In genomic region chr5:154647760-154648143, GRCh38 we compare ENCODE assay signal across 8 cellular contexts.
DNase-seq lines count a peak whose midpoint lies in the region; ATAC-seq lines count a peak whose summit lies in the region.

No MANE protein-coding gene starts in this region.

- no peak for DNase-seq in activated CD4-positive, alpha-beta T cell treated with anti-CD3 and anti-CD28 coated beads for 36 hours
- no peak for DNase-seq in activated CD4-positive, alpha-beta T cell treated with anti-CD3 and anti-CD28 coated beads, Interleukin-2, amount 50 U/mL, for 4 hours
- DNase-seq in activated naive CD8-positive, alpha-beta T cell treated with anti-CD3 and anti-CD28 coated beads, Interleukin-2, amount 50 U/mL, for 24 hours, result no peak
- DNase-seq in left kidney (ENCODE audit: low read depth, low spot score), result peak; percentile 14
- DNase-seq in stimulated activated naive B cell treated with anti-CD40 and anti-IgM and Interleukin-4, amounts not matched to agents 10 μg/mL and 1 μg/mL and 100 μg/mL, for 72 hours, result no peak
- no peak for DNase-seq in 8988T
- no peak for DNase-seq in activated CD8-positive, alpha-beta memory T cell treated with anti-CD3 and anti-CD28 coated beads for 24 hours
- no peak for DNase-seq in dermis blood vessel endothelial cell

- H3K27ac Mint-ChIP-seq in activated CD4-positive, alpha-beta T cell treated with anti-CD3 and anti-CD28 coated beads for 36 hours, result no peak overlapping the region
- no peak overlapping the region for H3K27ac Mint-ChIP-seq in activated naive CD8-positive, alpha-beta T cell treated with anti-CD3 and anti-CD28 coated beads, Interleukin-2, amount 50 U/mL, for 24 hours
- H3K27ac Mint-ChIP-seq in stimulated activated naive B cell treated with anti-CD40 and anti-IgM and Interleukin-4, amounts not matched to agents 10 μg/mL and 1 μg/mL and 100 μg/mL, for 72 hours, result no peak overlapping the region

- peak overlapping the region; percentile 57 for H3K4me3 Mint-ChIP-seq in activated CD4-positive, alpha-beta T cell treated with anti-CD3 and anti-CD28 coated beads for 36 hours
- peak overlapping the region; percentile 73 for H3K4me3 Mint-ChIP-seq in activated naive CD8-positive, alpha-beta T cell treated with anti-CD3 and anti-CD28 coated beads, Interleukin-2, amount 50 U/mL, for 24 hours
- peak overlapping the region; percentile 78 to 84 for H3K4me3 Mint-ChIP-seq in stimulated activated naive B cell treated with anti-CD40 and anti-IgM and Interleukin-4, amounts not matched to agents 10 μg/mL and 1 μg/mL and 100 μg/mL, for 72 hours

- peaks cover 15% of the 10 kb centered on the region for H3K4me1 Mint-ChIP-seq in activated CD4-positive, alpha-beta T cell treated with anti-CD3 and anti-CD28 coated beads for 36 hours
- H3K4me1 Mint-ChIP-seq in activated naive CD8-positive, alpha-beta T cell treated with anti-CD3 and anti-CD28 coated beads, Interleukin-2, amount 50 U/mL, for 24 hours, result peaks cover 17% of the 10 kb centered on the region
- H3K4me1 Mint-ChIP-seq in stimulated activated naive B cell treated with anti-CD40 and anti-IgM and Interleukin-4, amounts not matched to agents 10 μg/mL and 1 μg/mL and 100 μg/mL, for 72 hours, result peaks cover 13 to 18% of the 10 kb centered on the region in 2 donors

- peaks cover 8% of the 10 kb centered on the region for H3K9me3 Mint-ChIP-seq in activated CD4-positive, alpha-beta T cell treated with anti-CD3 and anti-CD28 coated beads for 36 hours (ENCODE audit: low read depth)
- H3K9me3 Mint-ChIP-seq in activated naive CD8-positive, alpha-beta T cell treated with anti-CD3 and anti-CD28 coated beads, Interleukin-2, amount 50 U/mL, for 24 hours, result peaks cover 10% of the 10 kb centered on the region
- H3K9me3 Mint-ChIP-seq in stimulated activated naive B cell treated with anti-CD40 and anti-IgM and Interleukin-4, amounts not matched to agents 10 μg/mL and 1 μg/mL and 100 μg/mL, for 72 hours, result peaks cover 7 to 10% of the 10 kb centered on the region in 2 donors

- H3K36me3 Mint-ChIP-seq in activated CD4-positive, alpha-beta T cell treated with anti-CD3 and anti-CD28 coated beads for 36 hours (ENCODE audit: low read depth), result no peaks in the 10 kb centered on the region
- H3K36me3 Mint-ChIP-seq in activated naive CD8-positive, alpha-beta T cell treated with anti-CD3 and anti-CD28 coated beads, Interleukin-2, amount 50 U/mL, for 24 hours (ENCODE audit: low read depth), result no peaks in the 10 kb centered on the region
- H3K36me3 Mint-ChIP-seq in stimulated activated naive B cell treated with anti-CD40 and anti-IgM and Interleukin-4, amounts not matched to agents 10 μg/mL and 1 μg/mL and 100 μg/mL, for 72 hours, result peaks cover 0 to 3% of the 10 kb centered on the region in 2 donors

- peaks cover 19% of the 10 kb centered on the region for H3K27me3 Mint-ChIP-seq in activated CD4-positive, alpha-beta T cell treated with anti-CD3 and anti-CD28 coated beads for 36 hours
- H3K27me3 Mint-ChIP-seq in activated naive CD8-positive, alpha-beta T cell treated with anti-CD3 and anti-CD28 coated beads, Interleukin-2, amount 50 U/mL, for 24 hours, result peaks cover 22% of the 10 kb centered on the region
- peaks cover 17 to 25% of the 10 kb centered on the region in 2 donors for H3K27me3 Mint-ChIP-seq in stimulated activated naive B cell treated with anti-CD40 and anti-IgM and Interleukin-4, amounts not matched to agents 10 μg/mL and 1 μg/mL and 100 μg/mL, for 72 hours

- intact Hi-C loops in activated CD4-positive, alpha-beta T cell treated with anti-CD3 and anti-CD28 coated beads for 36 hours (cut with DNase I, micrococcal nuclease), result loop anchor here in 1 of 2 experiments (5.0 kb wide), 1 partner anchor 295 kb away; the partner anchor contains the start of gene MRPL22

- CTCF ChIA-PET in activated CD4-positive, alpha-beta T cell treated with anti-CD3 and anti-CD28 coated beads for 36 hours (lab: Charles Lee), result interaction anchor here (0.8 to 1.5 kb wide), 6 partner anchors 166 to 663 kb away, joined by 3 to 5 read pairs (median 4); no protein-coding TSS in a partner anchor

- no peak for ATAC-seq in activated CD4-positive, alpha-beta T cell treated with anti-CD3 and anti-CD28 coated beads for 36 hours
- no peak for ATAC-seq in activated naive CD8-positive, alpha-beta T cell treated with anti-CD3 and anti-CD28 coated beads, Interleukin-2, amount 50 U/mL, for 24 hours
- no peak for ATAC-seq in stimulated activated naive B cell treated with anti-CD40 and anti-IgM and Interleukin-4, amounts not matched to agents 10 μg/mL and 1 μg/mL and 100 μg/mL, for 72 hours (replicated peaks)

- POLR2A ChIA-PET in activated CD4-positive, alpha-beta T cell treated with anti-CD3 and anti-CD28 coated beads for 36 hours (lab: Charles Lee), result interaction anchor here (0.6 to 0.7 kb wide), 2 partner anchors 167 to 460 kb away, joined by 3 read pairs; no protein-coding TSS in a partner anchor
